ENCODE assay signal across 14 cellular contexts in the genomic region with DNA sequence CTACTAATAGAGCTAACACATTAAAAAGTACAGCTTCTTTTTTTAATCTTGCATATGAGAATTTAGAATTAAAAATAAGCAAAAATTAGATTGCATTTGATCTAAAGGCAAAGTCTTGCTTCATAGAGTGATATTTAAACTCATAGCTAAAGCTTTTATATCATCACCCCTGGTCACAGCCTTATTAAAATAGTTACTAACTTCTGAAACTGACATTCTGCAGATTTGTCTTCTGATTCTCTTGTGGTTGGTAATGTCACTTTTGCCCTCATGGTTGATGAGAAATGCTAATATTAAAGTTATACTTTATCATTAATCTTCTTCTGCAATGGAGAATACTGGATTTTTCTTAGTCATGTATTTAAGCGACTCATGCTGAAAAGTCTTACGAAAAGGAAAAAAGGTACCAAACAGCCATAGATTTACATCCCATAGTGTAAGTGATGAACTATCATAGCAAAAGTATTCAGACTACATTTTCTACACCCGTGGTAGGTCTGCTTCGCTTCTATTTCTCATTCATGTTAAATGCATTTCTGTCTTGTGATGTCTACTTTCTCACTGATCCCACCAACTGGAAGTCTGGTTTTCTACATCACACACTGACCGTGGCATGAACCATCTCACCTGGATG.
DNase-seq lines count a peak whose midpoint lies in the region; ATAC-seq, FAIRE-seq and TF ChIP-seq lines count a peak whose summit lies in the region.
"Had no signal": no experiment of that assay in that cellular context is flagged by ENCODE, and none has a peak within 500 bp of the region (broad histone marks: within the 10 kb centered on the region; RNA-seq: fewer than 3 reads in every experiment).

No MANE protein-coding gene starts in this region.

- H3K27me3 ChIP-seq in CD4-positive, CD25-positive, alpha-beta regulatory T cell (ENCODE audit: control insufficient read depth, insufficient read depth, low read length), result no peaks in the 10 kb centered on the region
- H3K27me3 ChIP-seq: BLaER1 treated with 17β-estradiol and CSF1 and Interleukin-3, amounts not matched to agents 10 nM and 100 nM had no signal

- no peak overlapping the region for H3K4me3 Mint-ChIP-seq in activated CD4-positive, alpha-beta memory T cell treated with anti-CD3 and anti-CD28 coated beads for 36 hours
- H3K4me3 Mint-ChIP-seq in activated CD4-positive, alpha-beta memory T cell treated with anti-CD3 and anti-CD28 coated beads, Interleukin-2, amount 10 ng/mL, durations not matched to agents 7 days and 5 days, result no peak overlapping the region
- peak overlapping the region in 3 of 4 donors; percentile 2 to 19 (median 5) for H3K4me3 Mint-ChIP-seq in CD4-positive, CD25-positive, alpha-beta regulatory T cell
- no peak overlapping the region for H3K4me3 Mint-ChIP-seq in activated T-helper 2 cell treated with anti-CD3 and anti-CD28 coated beads, Interferon-gamma antibody, Interleukin-2, Interleukin-4, amounts not matched to agents 10 μg/mL and 5 μg/mL and 100 μg/mL, durations not matched to agents 14 hours and 24 hours and 36 hours (ENCODE audit: low read depth)
- H3K4me3 Mint-ChIP-seq: CD8-positive, alpha-beta T cell had no signal

- peak overlapping the region; percentile 69 for H3K27ac Mint-ChIP-seq in activated CD4-positive, alpha-beta memory T cell treated with anti-CD3 and anti-CD28 coated beads for 36 hours
- H3K27ac Mint-ChIP-seq in activated CD4-positive, alpha-beta memory T cell treated with anti-CD3 and anti-CD28 coated beads, Interleukin-2, amount 10 ng/mL, durations not matched to agents 7 days and 5 days, result no peak overlapping the region
- H3K27ac Mint-ChIP-seq in CD4-positive, CD25-positive, alpha-beta regulatory T cell, result peak overlapping the region; percentile 68 to 93 (median 85)
- H3K27ac Mint-ChIP-seq in activated T-helper 2 cell treated with anti-CD3 and anti-CD28 coated beads, Interferon-gamma antibody, Interleukin-2, Interleukin-4, amounts not matched to agents 10 μg/mL and 5 μg/mL and 100 μg/mL, durations not matched to agents 14 hours and 24 hours and 36 hours, result peak overlapping the region; percentile 56
- H3K27ac Mint-ChIP-seq: CD8-positive, alpha-beta T cell had no signal

- H3K27ac ChIP-seq in CD4-positive, CD25-positive, alpha-beta regulatory T cell (ENCODE audit: insufficient read depth, low read length, poor library complexity, severe bottlenecking), result peak overlapping the region; percentile 1
- H3K27ac ChIP-seq: BLaER1 treated with 17β-estradiol and CSF1 and Interleukin-3, amounts not matched to agents 10 nM and 100 nM; HL-60 had no signal

- peak overlapping the region; percentile 70 for H3K4me3 ChIP-seq in CD4-positive, CD25-positive, alpha-beta regulatory T cell (ENCODE audit: low read depth, low read length)
- H3K4me3 ChIP-seq: BLaER1 treated with 17β-estradiol and CSF1 and Interleukin-3, amounts not matched to agents 10 nM and 100 nM had no signal

- CTCF ChIA-PET in activated CD4-positive, alpha-beta memory T cell treated with anti-CD3 and anti-CD28 coated beads for 36 hours (lab: Charles Lee), result no interaction called here
- CTCF ChIA-PET in activated CD4-positive, alpha-beta memory T cell treated with anti-CD3 and anti-CD28 coated beads, Interleukin-2, amount 10 ng/mL, durations not matched to agents 7 days and 5 days (lab: Charles Lee), result no interaction called here

- TF ChIP-seq CTCF in D721Med (IDR thresholded peaks at IDR 0.05; ENCODE audit: insufficient read depth, missing control alignments), result no peak

- peaks cover 3% of the 10 kb centered on the region for H3K4me1 ChIP-seq in CD4-positive, CD25-positive, alpha-beta regulatory T cell (ENCODE audit: control insufficient read depth, insufficient read depth, low read length, poor library complexity, severe bottlenecking)
- H3K4me1 ChIP-seq: BLaER1 treated with 17β-estradiol and CSF1 and Interleukin-3, amounts not matched to agents 10 nM and 100 nM; Caco-2 had no signal

- intact Hi-C loops in activated CD4-positive, alpha-beta memory T cell treated with anti-CD3 and anti-CD28 coated beads for 36 hours (cut with micrococcal nuclease), result no loop called here
- intact Hi-C loops in activated T-helper 2 cell treated with anti-CD3 and anti-CD28 coated beads, Interferon-gamma antibody, Interleukin-2, Interleukin-4, amounts not matched to agents 10 μg/mL and 5 μg/mL and 100 μg/mL, durations not matched to agents 14 hours and 24 hours and 36 hours (cut with micrococcal nuclease), result loop anchor here (1.0 to 2.0 kb wide), 2 partner anchors 20 to 58 kb away; no protein-coding TSS in a partner anchor

- ATAC-seq in CD4-positive, CD25-positive, alpha-beta regulatory T cell (ENCODE audit: low read depth in 2 of 2), result no peak
- ATAC-seq: CD8-positive, alpha-beta T cell; HCT116 had no signal

- no peak for DNase-seq in activated CD4-positive, alpha-beta memory T cell treated with anti-CD3 and anti-CD28 coated beads for 36 hours
- no peak for DNase-seq in activated CD4-positive, alpha-beta memory T cell treated with anti-CD3 and anti-CD28 coated beads, Interleukin-2, amount 10 ng/mL, durations not matched to agents 7 days and 5 days
- DNase-seq in CD4-positive, CD25-positive, alpha-beta regulatory T cell, result no peak
- DNase-seq in D721Med (ENCODE audit: insufficient read length, low spot score), result no peak
- no peak for DNase-seq in activated T-helper 2 cell treated with anti-CD3 and anti-CD28 coated beads, Interferon-gamma antibody, Interleukin-2, Interleukin-4, amounts not matched to agents 10 μg/mL and 5 μg/mL and 100 μg/mL, durations not matched to agents 14 hours and 24 hours and 36 hours (ENCODE audit: low spot score)
- no peak for DNase-seq in pons (ENCODE audit: low spot score)
- no peak for DNase-seq in stimulated activated CD4-positive, alpha-beta T cell treated with anti-CD3 and anti-CD28 coated beads, Interleukin-4, amount 100 ng/mL, for 4 hours
- DNase-seq in NCI-H510A treated with DMSO at 0.1 percent for 48 hours (lab: John Stamatoyannopoulos, UW), result no peak
- DNase-seq: ACHN; Caco-2; CD8-positive, alpha-beta T cell had no signal

- POLR2A ChIA-PET in activated CD4-positive, alpha-beta memory T cell treated with anti-CD3 and anti-CD28 coated beads for 36 hours (lab: Charles Lee), result no interaction called here
- POLR2A ChIA-PET in activated CD4-positive, alpha-beta memory T cell treated with anti-CD3 and anti-CD28 coated beads, Interleukin-2, amount 10 ng/mL, durations not matched to agents 7 days and 5 days (lab: Charles Lee), result interaction anchor here (1.0 to 1.3 kb wide), 3 partner anchors 9 to 58 kb away, joined by 3 read pairs; no protein-coding TSS in a partner anchor

- H3K4me1 Mint-ChIP-seq in activated CD4-positive, alpha-beta memory T cell treated with anti-CD3 and anti-CD28 coated beads for 36 hours (ENCODE audit: low read depth), result peaks cover 8% of the 10 kb centered on the region
- peaks cover 6% of the 10 kb centered on the region for H3K4me1 Mint-ChIP-seq in activated CD4-positive, alpha-beta memory T cell treated with anti-CD3 and anti-CD28 coated beads, Interleukin-2, amount 10 ng/mL, durations not matched to agents 7 days and 5 days
- peaks cover 19 to 35% (median 25%) of the 10 kb centered on the region in 4 donors for H3K4me1 Mint-ChIP-seq in CD4-positive, CD25-positive, alpha-beta regulatory T cell
- H3K4me1 Mint-ChIP-seq in activated T-helper 2 cell treated with anti-CD3 and anti-CD28 coated beads, Interferon-gamma antibody, Interleukin-2, Interleukin-4, amounts not matched to agents 10 μg/mL and 5 μg/mL and 100 μg/mL, durations not matched to agents 14 hours and 24 hours and 36 hours (ENCODE audit: low read depth), result peaks cover 12% of the 10 kb centered on the region

- H3K36me3 Mint-ChIP-seq in activated CD4-positive, alpha-beta memory T cell treated with anti-CD3 and anti-CD28 coated beads for 36 hours, result peaks cover 5% of the 10 kb centered on the region
- H3K36me3 Mint-ChIP-seq in activated CD4-positive, alpha-beta memory T cell treated with anti-CD3 and anti-CD28 coated beads, Interleukin-2, amount 10 ng/mL, durations not matched to agents 7 days and 5 days (ENCODE audit: low read depth), result peaks cover 21% of the 10 kb centered on the region
- H3K36me3 Mint-ChIP-seq in CD4-positive, CD25-positive, alpha-beta regulatory T cell, result peaks cover 5% of the 10 kb centered on the region
- peaks cover 14% of the 10 kb centered on the region for H3K36me3 Mint-ChIP-seq in activated T-helper 2 cell treated with anti-CD3 and anti-CD28 coated beads, Interferon-gamma antibody, Interleukin-2, Interleukin-4, amounts not matched to agents 10 μg/mL and 5 μg/mL and 100 μg/mL, durations not matched to agents 14 hours and 24 hours and 36 hours (ENCODE audit: low read depth)

- peak; percentile 48 for FAIRE-seq in D721Med (lab: Jason Lieb, UNC)

- H3K9me3 Mint-ChIP-seq in activated CD4-positive, alpha-beta memory T cell treated with anti-CD3 and anti-CD28 coated beads for 36 hours, result peaks cover 9% of the 10 kb centered on the region
- peaks cover 26% of the 10 kb centered on the region for H3K9me3 Mint-ChIP-seq in activated CD4-positive, alpha-beta memory T cell treated with anti-CD3 and anti-CD28 coated beads, Interleukin-2, amount 10 ng/mL, durations not matched to agents 7 days and 5 days
- H3K9me3 Mint-ChIP-seq in CD4-positive, CD25-positive, alpha-beta regulatory T cell, result peaks cover 0 to 7% (median 2%) of the 10 kb centered on the region in 7 donors
- peaks cover 27% of the 10 kb centered on the region for H3K9me3 Mint-ChIP-seq in activated T-helper 2 cell treated with anti-CD3 and anti-CD28 coated beads, Interferon-gamma antibody, Interleukin-2, Interleukin-4, amounts not matched to agents 10 μg/mL and 5 μg/mL and 100 μg/mL, durations not matched to agents 14 hours and 24 hours and 36 hours

- H3K27me3 Mint-ChIP-seq in activated CD4-positive, alpha-beta memory T cell treated with anti-CD3 and anti-CD28 coated beads for 36 hours, result no peaks in the 10 kb centered on the region
- no peaks in the 10 kb centered on the region for H3K27me3 Mint-ChIP-seq in activated CD4-positive, alpha-beta memory T cell treated with anti-CD3 and anti-CD28 coated beads, Interleukin-2, amount 10 ng/mL, durations not matched to agents 7 days and 5 days
- no peaks in the 10 kb centered on the region for H3K27me3 Mint-ChIP-seq in CD4-positive, CD25-positive, alpha-beta regulatory T cell
- no peaks in the 10 kb centered on the region for H3K27me3 Mint-ChIP-seq in activated T-helper 2 cell treated with anti-CD3 and anti-CD28 coated beads, Interferon-gamma antibody, Interleukin-2, Interleukin-4, amounts not matched to agents 10 μg/mL and 5 μg/mL and 100 μg/mL, durations not matched to agents 14 hours and 24 hours and 36 hours (ENCODE audit: low read depth)

- no peaks in the 10 kb centered on the region for H3K36me3 ChIP-seq in CD4-positive, CD25-positive, alpha-beta regulatory T cell (ENCODE audit: control insufficient read depth, insufficient read depth, low read length)
- H3K36me3 ChIP-seq: BLaER1 treated with 17β-estradiol and CSF1 and Interleukin-3, amounts not matched to agents 10 nM and 100 nM had no signal

- no peaks in the 10 kb centered on the region for H3K9me3 ChIP-seq in CD4-positive, CD25-positive, alpha-beta regulatory T cell (ENCODE audit: control insufficient read depth in 2 of 2, low read length in 2 of 2)
- H3K9me3 ChIP-seq: BLaER1 treated with 17β-estradiol and CSF1 and Interleukin-3, amounts not matched to agents 10 nM and 100 nM; Caco-2 had no signal

Comparison
In these comparisons a context has a peak if more than half of its experiments do, and no peak if none do; other contexts are left out.
1. H3K4me3 Mint-ChIP-seq: peak in CD4-positive, CD25-positive, alpha-beta regulatory T cell (3 of 4); none in activated CD4-positive, alpha-beta memory T cell treated with anti-CD3 and anti-CD28 coated beads for 36 hours (single experiment), activated CD4-positive, alpha-beta memory T cell treated with anti-CD3 and anti-CD28 coated beads, Interleukin-2, amount 10 ng/mL, durations not matched to agents 7 days and 5 days (single experiment) and activated T-helper 2 cell treated with anti-CD3 and anti-CD28 coated beads, Interferon-gamma antibody, Interleukin-2, Interleukin-4, amounts not matched to agents 10 μg/mL and 5 μg/mL and 100 μg/mL, durations not matched to agents 14 hours and 24 hours and 36 hours (single experiment).